11 cellular contexts compared by ENCODE assay signal in the genomic region with DNA sequence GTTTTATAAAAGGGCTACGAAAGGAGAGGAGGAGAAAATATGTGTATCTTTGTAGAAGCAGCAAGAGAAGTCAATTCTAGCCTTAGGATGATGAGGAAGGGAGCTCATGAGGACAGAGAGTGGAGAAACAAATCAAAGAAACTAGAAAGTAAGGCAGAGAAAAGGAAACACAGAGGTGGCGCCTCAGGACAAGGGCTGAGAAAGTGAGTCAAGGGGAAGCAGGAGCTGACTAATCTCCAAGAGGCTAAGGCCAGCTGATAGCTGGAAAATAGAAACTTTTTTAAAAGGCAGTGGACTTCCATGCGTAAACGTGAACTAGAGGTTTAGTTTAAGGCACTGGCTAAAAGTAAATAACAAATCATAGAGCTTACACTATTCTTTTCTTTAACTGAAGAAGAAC.
DNase-seq lines count a peak whose midpoint lies in the region; TF ChIP-seq lines count a peak whose summit lies in the region.
"Had no signal": no experiment of that assay in that cellular context is flagged by ENCODE, and none has a peak within 500 bp of the region (broad histone marks: within the 10 kb centered on the region; RNA-seq: fewer than 3 reads in every experiment).

No MANE protein-coding gene starts in this region.

- no peaks in the 10 kb centered on the region for H3K27me3 Mint-ChIP-seq in activated CD4-positive, alpha-beta memory T cell treated with anti-CD3 and anti-CD28 coated beads for 36 hours
- H3K27me3 Mint-ChIP-seq in type B pancreatic cell, result no peaks in the 10 kb centered on the region

- no peak overlapping the region for H3K4me3 Mint-ChIP-seq in activated CD4-positive, alpha-beta memory T cell treated with anti-CD3 and anti-CD28 coated beads for 36 hours
- H3K4me3 Mint-ChIP-seq in type B pancreatic cell, result no peak overlapping the region

- H3K4me3 ChIP-seq in fibroblast of the aortic adventitia (ENCODE audit: low read depth, low read length), result no peak overlapping the region

- no peak for TF ChIP-seq CTCF in fibroblast of the aortic adventitia (IDR thresholded peaks at IDR 0.05; ENCODE audit: insufficient read depth, low read length)
- TF ChIP-seq CTCF in type B pancreatic cell (conservative IDR thresholded peaks at IDR 0.05), result no peak

- no peaks in the 10 kb centered on the region for H3K9me3 Mint-ChIP-seq in activated CD4-positive, alpha-beta memory T cell treated with anti-CD3 and anti-CD28 coated beads for 36 hours
- no peaks in the 10 kb centered on the region for H3K9me3 Mint-ChIP-seq in type B pancreatic cell

- CTCF ChIA-PET in activated CD4-positive, alpha-beta memory T cell treated with anti-CD3 and anti-CD28 coated beads for 36 hours (lab: Charles Lee), result interaction anchor here (0.6 to 4.8 kb wide), 15 partner anchors 8 to 69 kb away, joined by 3 to 27 read pairs (median 3); no protein-coding TSS in a partner anchor

- intact Hi-C loops in activated CD4-positive, alpha-beta memory T cell treated with anti-CD3 and anti-CD28 coated beads for 36 hours (cut with micrococcal nuclease), result no loop called here

- H3K36me3 Mint-ChIP-seq in activated CD4-positive, alpha-beta memory T cell treated with anti-CD3 and anti-CD28 coated beads for 36 hours, result peaks cover 28% of the 10 kb centered on the region
- no peaks in the 10 kb centered on the region for H3K36me3 Mint-ChIP-seq in type B pancreatic cell

- H3K27ac Mint-ChIP-seq in activated CD4-positive, alpha-beta memory T cell treated with anti-CD3 and anti-CD28 coated beads for 36 hours, result peak overlapping the region; percentile 44
- no peak overlapping the region for H3K27ac Mint-ChIP-seq in type B pancreatic cell

- POLR2A ChIA-PET in activated CD4-positive, alpha-beta memory T cell treated with anti-CD3 and anti-CD28 coated beads for 36 hours (lab: Charles Lee), result interaction anchor here (0.7 to 1.5 kb wide), 6 partner anchors 10 to 62 kb away, joined by 3 to 7 read pairs (median 4); no protein-coding TSS in a partner anchor

- peaks cover 85% of the 10 kb centered on the region for H3K4me1 Mint-ChIP-seq in activated CD4-positive, alpha-beta memory T cell treated with anti-CD3 and anti-CD28 coated beads for 36 hours (ENCODE audit: low read depth)
- H3K4me1 Mint-ChIP-seq in type B pancreatic cell (ENCODE audit: unreplicated experiment), result peaks cover 7% of the 10 kb centered on the region

- peak; percentile 37 for DNase-seq in stimulated activated CD4-positive, alpha-beta T cell treated with anti-CD3 and anti-CD28 coated beads, Interleukin-15, amount 100 ng/mL, for 24 hours
- DNase-seq in stimulated activated CD4-positive, alpha-beta T cell treated with anti-CD3 and anti-CD28 coated beads, Interleukin-4, amount 100 ng/mL, for 24 hours, result no peak
- peak; percentile 52 for DNase-seq in activated CD4-positive, alpha-beta memory T cell treated with anti-CD3 and anti-CD28 coated beads for 36 hours
- DNase-seq in fibroblast of the aortic adventitia (ENCODE audit: low read depth) (peak; percentile 61), DMS153 (lab: John Stamatoyannopoulos, UW) (no peak), NCI-H2171 (lab: John Stamatoyannopoulos, UW) (no peak), type B pancreatic cell (ENCODE audit: extremely low spot score, unreplicated experiment) (no peak), hypothalamus (lab: John Stamatoyannopoulos, UW) (no peak)
- DNase-seq: caudate nucleus, NCI-H2227 treated with DMSO at 0.1 percent for 48 hours, T1000 had no signal

Comparison
In these comparisons a context has a peak if more than half of its experiments do, and no peak if none do; other contexts are left out.
1. DNase-seq: peak in stimulated activated CD4-positive, alpha-beta T cell treated with anti-CD3 and anti-CD28 coated beads, Interleukin-15, amount 100 ng/mL, for 24 hours (single experiment), activated CD4-positive, alpha-beta memory T cell treated with anti-CD3 and anti-CD28 coated beads for 36 hours (single experiment) and fibroblast of the aortic adventitia (single experiment); none in stimulated activated CD4-positive, alpha-beta T cell treated with anti-CD3 and anti-CD28 coated beads, Interleukin-4, amount 100 ng/mL, for 24 hours (single experiment), DMS153 (single experiment), NCI-H2171 (single experiment), type B pancreatic cell (single experiment) and hypothalamus (0 of 51).